23 cellular contexts compared by ENCODE assay signal in the genomic region with DNA sequence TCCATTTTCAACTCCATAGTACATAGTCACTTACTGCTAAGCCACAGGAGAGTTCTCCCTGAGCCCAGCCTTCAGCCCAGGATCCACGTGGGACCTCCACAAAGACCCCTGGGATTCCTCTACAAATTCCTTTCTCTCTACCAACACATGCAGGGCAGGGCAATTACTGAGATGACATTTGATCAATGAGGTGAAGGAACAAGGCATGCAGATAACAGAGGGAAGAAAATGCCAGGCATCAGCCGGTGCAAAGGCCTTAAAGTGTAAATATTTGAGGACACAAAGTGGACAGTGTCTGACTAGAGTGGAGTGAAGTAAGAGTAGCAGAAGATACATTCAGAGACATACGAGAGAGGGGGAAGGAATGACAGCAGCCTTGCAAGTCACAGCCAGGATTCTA.
DNase-seq lines count a peak whose midpoint lies in the region; ATAC-seq and TF ChIP-seq lines count a peak whose summit lies in the region.
"Had no signal": no experiment of that assay in that cellular context is flagged by ENCODE, and none has a peak within 500 bp of the region (broad histone marks: within the 10 kb centered on the region; RNA-seq: fewer than 3 reads in every experiment).

No MANE protein-coding gene starts in this region.

- no peaks in the 10 kb centered on the region for H3K36me3 Mint-ChIP-seq in neural progenitor cell
- no peaks in the 10 kb centered on the region for H3K36me3 Mint-ChIP-seq in activated naive CD4-positive, alpha-beta T cell treated with anti-CD3 and anti-CD28 coated beads for 36 hours (ENCODE audit: low read depth)
- H3K36me3 Mint-ChIP-seq: CD14-positive monocyte; CD8-positive, alpha-beta memory T cell had no signal

- no peaks in the 10 kb centered on the region for H3K4me1 ChIP-seq in neural progenitor cell
- H3K4me1 ChIP-seq: A549; BLaER1 treated with 17β-estradiol and CSF1 and Interleukin-3, amounts not matched to agents 10 nM and 100 nM had no signal

- no peaks in the 10 kb centered on the region for H4K20me1 ChIP-seq in neural progenitor cell (ENCODE audit: low read depth)
- H4K20me1 ChIP-seq: BLaER1 treated with 17β-estradiol and CSF1 and Interleukin-3, amounts not matched to agents 10 nM and 100 nM had no signal

- no peak overlapping the region for H3K27ac ChIP-seq in neural progenitor cell
- H3K27ac ChIP-seq: A549; BLaER1 treated with 17β-estradiol and CSF1 and Interleukin-3, amounts not matched to agents 10 nM and 100 nM had no signal

- H3K4me3 Mint-ChIP-seq in neural progenitor cell, result no peak overlapping the region
- H3K4me3 Mint-ChIP-seq in activated naive CD4-positive, alpha-beta T cell treated with anti-CD3 and anti-CD28 coated beads for 36 hours, result no peak overlapping the region
- H3K4me3 Mint-ChIP-seq: CD14-positive monocyte; CD4-positive, alpha-beta T cell; CD8-positive, alpha-beta memory T cell; HFFc6 had no signal

- H3K36me3 ChIP-seq in neural progenitor cell, result no peaks in the 10 kb centered on the region
- H3K36me3 ChIP-seq: BLaER1 treated with 17β-estradiol and CSF1 and Interleukin-3, amounts not matched to agents 10 nM and 100 nM; HAP-1 had no signal

- no peaks in the 10 kb centered on the region for H3K27me3 Mint-ChIP-seq in neural progenitor cell (ENCODE audit: insufficient read depth, low read depth)
- H3K27me3 Mint-ChIP-seq in activated naive CD4-positive, alpha-beta T cell treated with anti-CD3 and anti-CD28 coated beads for 36 hours (ENCODE audit: low read depth), result no peaks in the 10 kb centered on the region
- H3K27me3 Mint-ChIP-seq: CD4-positive, alpha-beta T cell; CD8-positive, alpha-beta memory T cell had no signal

- no peaks in the 10 kb centered on the region for H3K4me1 Mint-ChIP-seq in neural progenitor cell
- no peaks in the 10 kb centered on the region for H3K4me1 Mint-ChIP-seq in activated naive CD4-positive, alpha-beta T cell treated with anti-CD3 and anti-CD28 coated beads for 36 hours (ENCODE audit: low read depth)
- H3K4me1 Mint-ChIP-seq: CD14-positive monocyte; CD8-positive, alpha-beta memory T cell had no signal

- no peak overlapping the region for H3K4me2 ChIP-seq in neural progenitor cell
- H3K4me2 ChIP-seq: A549; BLaER1 treated with 17β-estradiol and CSF1 and Interleukin-3, amounts not matched to agents 10 nM and 100 nM had no signal

- no peaks in the 10 kb centered on the region for H3K9me3 Mint-ChIP-seq in neural progenitor cell
- H3K9me3 Mint-ChIP-seq in activated naive CD4-positive, alpha-beta T cell treated with anti-CD3 and anti-CD28 coated beads for 36 hours, result no peaks in the 10 kb centered on the region
- H3K9me3 Mint-ChIP-seq: CD14-positive monocyte; CD4-positive, alpha-beta T cell; HFFc6 had no signal

- H2AFZ ChIP-seq in neural progenitor cell (replicated peaks), result no peak overlapping the region

- no peak overlapping the region for H3K27ac Mint-ChIP-seq in neural progenitor cell
- no peak overlapping the region for H3K27ac Mint-ChIP-seq in activated naive CD4-positive, alpha-beta T cell treated with anti-CD3 and anti-CD28 coated beads for 36 hours
- H3K27ac Mint-ChIP-seq: CD14-positive monocyte; CD4-positive, alpha-beta T cell; CD8-positive, alpha-beta memory T cell; HFFc6 had no signal

- no peak overlapping the region for H3K9ac ChIP-seq in neural progenitor cell
- H3K9ac ChIP-seq: BLaER1 treated with 17β-estradiol and CSF1 and Interleukin-3, amounts not matched to agents 10 nM and 100 nM had no signal

- H3F3A ChIP-seq in neural progenitor cell (ENCODE audit: low read depth), result no peaks in the 10 kb centered on the region

- H3K9me3 ChIP-seq in neural progenitor cell (ENCODE audit: low read depth), result no peaks in the 10 kb centered on the region
- H3K9me3 ChIP-seq: A549; BE2C; BLaER1 treated with 17β-estradiol and CSF1 and Interleukin-3, amounts not matched to agents 10 nM and 100 nM; HAP-1 had no signal

- no peaks in the 10 kb centered on the region for H3K27me3 ChIP-seq in neural progenitor cell
- H3K27me3 ChIP-seq: BE2C; BLaER1 treated with 17β-estradiol and CSF1 and Interleukin-3, amounts not matched to agents 10 nM and 100 nM had no signal

- peak; percentile 28 for DNase-seq in ELF-1 (ENCODE audit: low read depth, low spot score)
- peak; percentile 0 for DNase-seq in LNCaP clone FGC (ENCODE audit: low read depth)
- peak; percentile 56 for DNase-seq in islet precursor cell
- DNase-seq in neural progenitor cell (ENCODE audit: low spot score), result peak; percentile 9
- no peak for DNase-seq in activated naive CD4-positive, alpha-beta T cell treated with anti-CD3 and anti-CD28 coated beads for 36 hours
- no peak for DNase-seq in UCSD-AML1 (lab: John Stamatoyannopoulos, UW; ENCODE audit: unreplicated experiment)
- DNase-seq: 8988T; ACHN; AML-193; BE2C; Calu3; CD4-positive, alpha-beta T cell; CD8-positive, alpha-beta memory T cell; DND-41; GDM1; GOT3; HFFc6 had no signal

- no peak for ATAC-seq in GM21576 (IDR thresholded peaks at IDR 0.05; ENCODE audit: unreplicated experiment)
- ATAC-seq: A549, GM12878 had no signal

- CTCF ChIA-PET in activated naive CD4-positive, alpha-beta T cell treated with anti-CD3 and anti-CD28 coated beads for 36 hours (lab: Charles Lee), result no interaction called here

- no peaks in the 10 kb centered on the region for H3K79me2 ChIP-seq in neural progenitor cell (ENCODE audit: low read depth)

- H3K4me3 ChIP-seq in LNCaP clone FGC (ENCODE audit: low read depth, low read length), result no peak overlapping the region
- no peak overlapping the region for H3K4me3 ChIP-seq in neural progenitor cell
- H3K4me3 ChIP-seq: A549; BLaER1 treated with 17β-estradiol and CSF1 and Interleukin-3, amounts not matched to agents 10 nM and 100 nM; GM12878; HAP-1 had no signal

- intact Hi-C loops in activated naive CD4-positive, alpha-beta T cell treated with anti-CD3 and anti-CD28 coated beads for 36 hours (cut with micrococcal nuclease), result no loop called here

- TF ChIP-seq CTCF in LNCaP clone FGC (IDR thresholded peaks at IDR 0.05; ENCODE audit: control insufficient read depth, extremely low read depth, insufficient read depth) (no peak), neural progenitor cell (IDR thresholded peaks at IDR 0.05) (no peak)

Comparison
In these comparisons a context has a peak if more than half of its experiments do, and no peak if none do; other contexts are left out.
1. DNase-seq: peak in ELF-1 (single experiment), LNCaP clone FGC (single experiment), islet precursor cell (single experiment) and neural progenitor cell (single experiment); none in activated naive CD4-positive, alpha-beta T cell treated with anti-CD3 and anti-CD28 coated beads for 36 hours (single experiment) and UCSD-AML1 (single experiment).